In genomic region chr6:75285156-75285639, GRCh38 we compare ENCODE assay signal across 8 cellular contexts. TPM values are rescaled to one million over a fixed set of nuclear protein-coding genes. Genes with fewer than 3 reads are reported as not detected.
DNase-seq lines count a peak whose midpoint lies in the region; ATAC-seq and TF ChIP-seq lines count a peak whose summit lies in the region.

No MANE protein-coding gene starts in this region.

- H3K9me3 ChIP-seq in DOHH2 (ENCODE audit: control insufficient read depth, insufficient read depth, low read length) = no peaks in the 10 kb centered on the region
- H3K9me3 ChIP-seq in iPS DF 6.9 (ENCODE audit: control insufficient read depth, insufficient read depth, low read length) = no peaks in the 10 kb centered on the region
- H3K9me3 ChIP-seq in tibial nerve = no peaks in the 10 kb centered on the region

- no peak for ATAC-seq in HG03280 (IDR thresholded peaks at IDR 0.05; ENCODE audit: unreplicated experiment)

- H3K4me3 ChIP-seq in DOHH2 (ENCODE audit: low read length) (peak overlapping the region; percentile 95), H7 (ENCODE audit: insufficient read depth, low read depth, low read length) (peak overlapping the region; percentile 96), iPS DF 6.9 (ENCODE audit: low read length) (peak overlapping the region; percentile 81; the same call in 1 of the 2 replicates), tibial nerve (peak overlapping the region; percentile 37 to 93 (median 86))

- TF ChIP-seq EP300 in tibial nerve (IDR thresholded peaks at IDR 0.05) = no peak

- TF ChIP-seq CTCF in DOHH2 (IDR thresholded peaks at IDR 0.05; ENCODE audit: low read depth, low read length, poor library complexity, severe bottlenecking) (no peak), tibial nerve (IDR thresholded peaks at IDR 0.05) (no peak)

- no CpG with 5 or more reads among the region's 13 CpGs for WGBS in iPS DF 6.9 (ENCODE audit: insufficient coverage, insufficient read length)
- WGBS in tibial nerve, 2 donors = 1 to 2% methylated on average over 13 of the region's 13 CpGs

- peak overlapping the region; percentile 83 for H3K27ac ChIP-seq in DOHH2 (ENCODE audit: low read depth, low read length)
- no peak overlapping the region for H3K27ac ChIP-seq in iPS DF 6.9 (ENCODE audit: low read length)
- H3K27ac ChIP-seq in tibial nerve = peak overlapping the region; percentile 84 to 97 (median 92)

- H4K20me1 ChIP-seq in DOHH2 (ENCODE audit: control insufficient read depth, insufficient read depth, low read depth, low read length) = peaks cover 12% of the 10 kb centered on the region

- no peaks in the 10 kb centered on the region for H3K9me2 ChIP-seq in DOHH2 (replicated peaks; ENCODE audit: control insufficient read depth, low read length)

- no peaks in the 10 kb centered on the region for H3K27me3 ChIP-seq in DOHH2 (ENCODE audit: control insufficient read depth, low read length)
- H3K27me3 ChIP-seq in H7 (ENCODE audit: control insufficient read depth, insufficient read depth, low read length) = no peaks in the 10 kb centered on the region
- H3K27me3 ChIP-seq in iPS DF 6.9 (ENCODE audit: control insufficient read depth, insufficient read depth, low read length) = no peaks in the 10 kb centered on the region
- H3K27me3 ChIP-seq in tibial nerve = no peaks in the 10 kb centered on the region

- H3F3A ChIP-seq in DOHH2 (ENCODE audit: control insufficient read depth, insufficient read depth) = no peaks in the 10 kb centered on the region

- DNase-seq in H7 (no peak), RPMI8226 (peak; percentile 42), iPS DF 6.9 (ENCODE audit: low read depth, low spot score) (no peak), tibial nerve (ENCODE audit: low spot score in 2 of 2) (no peak), cerebellar cortex (ENCODE audit: low spot score) (no peak), T-helper 9 cell (no peak)

- H3K79me2 ChIP-seq in DOHH2 (ENCODE audit: control insufficient read depth, low read length) = peaks cover 83% of the 10 kb centered on the region

- peak overlapping the region; percentile 82 for H3K4me2 ChIP-seq in DOHH2 (ENCODE audit: low read length)

- peaks cover 23% of the 10 kb centered on the region for H3K36me3 ChIP-seq in DOHH2 (ENCODE audit: control insufficient read depth, low read length)
- no peaks in the 10 kb centered on the region for H3K36me3 ChIP-seq in H7 (replicated peaks; ENCODE audit: control insufficient read depth, insufficient read depth, low read length)
- H3K36me3 ChIP-seq in iPS DF 6.9 (ENCODE audit: control insufficient read depth, insufficient read depth, low read length) = no peaks in the 10 kb centered on the region
- H3K36me3 ChIP-seq in tibial nerve = no peaks in the 10 kb centered on the region

- no peak for TF ChIP-seq POLR2A in tibial nerve (IDR thresholded peaks at IDR 0.05)

- H3K4me1 ChIP-seq in DOHH2 (ENCODE audit: control insufficient read depth, low read length) (peaks cover 43% of the 10 kb centered on the region), iPS DF 6.9 (ENCODE audit: control insufficient read depth, insufficient read depth, low read length) (no peaks in the 10 kb centered on the region), tibial nerve (peaks cover 0 to 71% (median 30%) of the 10 kb centered on the region in 4 donors)

RNA-seq across cellular contexts. Expression of gene TMEM30A, which starts 0.6 kb away (rescaled TPM):
- total RNA-seq in H7 (2014; rRNA removed; shearing (Covaris generic)) = 33.0 and 45.1 TPM in 2 replicates
- 100 to 1,000 TPM in 1 of 4 donors, 10 to 100 TPM in 3; 62.4 to 101 (median 76.9) TPM for total RNA-seq in tibial nerve

RNA-seq across cellular contexts. Expression of gene COX7A2, which starts 41.6 kb away (rescaled TPM):
- 282 and 292 TPM in 2 replicates for total RNA-seq in H7 (2014; rRNA removed; shearing (Covaris generic))
- total RNA-seq in tibial nerve = 100 to 1,000 TPM; 178 to 529 (median 230) TPM
